In genomic region chr1:181430015-181430657, GRCh38 we compare ENCODE assay signal across 12 cellular contexts. TPM values are rescaled to one million over a fixed set of nuclear protein-coding genes. Genes with fewer than 3 reads are reported as not detected.
A peak's percentile ranks its signal among the peaks of the same experiment; 100 is the strongest.
DNase-seq lines count a peak whose midpoint lies in the region; ATAC-seq and TF ChIP-seq lines count a peak whose summit lies in the region.
"Had no signal": no experiment of that assay in that cellular context is flagged by ENCODE, and none has a peak within 500 bp of the region (broad histone marks: within the 10 kb centered on the region; RNA-seq: fewer than 3 reads in every experiment).

No MANE protein-coding gene starts in this region.

- no peak overlapping the region for H3K9ac ChIP-seq in DND-41 (ENCODE audit: low read depth, low read length)

- H3K4me2 ChIP-seq in DND-41 (ENCODE audit: insufficient read depth, low read length), result no peak overlapping the region

- no peaks in the 10 kb centered on the region for H3K9me3 Mint-ChIP-seq in activated CD8-positive, alpha-beta T cell treated with anti-CD3 and anti-CD28 coated beads, Interleukin-2, amount 10 ng/mL, durations not matched to agents 7 days and 5 days (ENCODE audit: insufficient read depth)
- H3K9me3 Mint-ChIP-seq: activated CD4-positive, alpha-beta T cell treated with anti-CD3 and anti-CD28 coated beads, Interleukin-2, amount 10 ng/mL, durations not matched to agents 7 days and 5 days; activated naive CD8-positive, alpha-beta T cell treated with anti-CD3 and anti-CD28 coated beads, Interleukin-2, amount 10 ng/mL, durations not matched to agents 7 days and 5 days had no signal

- TF ChIP-seq CTCF in DND-41 (IDR thresholded peaks at IDR 0.05; ENCODE audit: borderline replicate concordance, extremely low read depth, low read length, poor library complexity, severe bottlenecking) (no peak), fibroblast of pulmonary artery (IDR thresholded peaks at IDR 0.05; ENCODE audit: low read length, missing control alignments) (no peak), lower lobe of right lung (IDR thresholded peaks at IDR 0.05) (no peak)

- POLR2A ChIA-PET in activated CD8-positive, alpha-beta T cell treated with anti-CD3 and anti-CD28 coated beads, Interleukin-2, amount 10 ng/mL, durations not matched to agents 7 days and 5 days (lab: Charles Lee), result interaction anchor here (1.0 kb wide), 1 partner anchor 193 kb away, joined by 3 read pairs; no protein-coding TSS in a partner anchor

- H3K36me3 Mint-ChIP-seq in activated CD8-positive, alpha-beta T cell treated with anti-CD3 and anti-CD28 coated beads, Interleukin-2, amount 10 ng/mL, durations not matched to agents 7 days and 5 days (ENCODE audit: low read depth), result no peaks in the 10 kb centered on the region
- H3K36me3 Mint-ChIP-seq: activated naive CD8-positive, alpha-beta T cell treated with anti-CD3 and anti-CD28 coated beads, Interleukin-2, amount 10 ng/mL, durations not matched to agents 7 days and 5 days had no signal

- peaks cover 28% of the 10 kb centered on the region for H3K27me3 Mint-ChIP-seq in activated CD8-positive, alpha-beta T cell treated with anti-CD3 and anti-CD28 coated beads, Interleukin-2, amount 10 ng/mL, durations not matched to agents 7 days and 5 days (ENCODE audit: low read depth)

- H3K4me3 ChIP-seq in DND-41 (ENCODE audit: low read depth in 1 of 2, low read length in 2 of 2) (no peak overlapping the region), fibroblast of pulmonary artery (replicated peaks; ENCODE audit: low read depth, low read length) (no peak overlapping the region), lower lobe of right lung (no peak overlapping the region)

- ATAC-seq in DND-41 (ENCODE audit: insufficient read depth, low read depth) (peak; percentile 76), GM19467 (IDR thresholded peaks at IDR 0.05; ENCODE audit: unreplicated experiment) (peak; percentile 64), HG03064 (IDR thresholded peaks at IDR 0.05; ENCODE audit: low read depth, unreplicated experiment) (peak; percentile 57), lower lobe of right lung (no peak)
- ATAC-seq in activated CD8-positive, alpha-beta T cell treated with anti-CD3 and anti-CD28 coated beads, Interleukin-2, amount 10 ng/mL, durations not matched to agents 7 days and 5 days, result no peak

- no peak overlapping the region for H3K27ac Mint-ChIP-seq in activated CD8-positive, alpha-beta T cell treated with anti-CD3 and anti-CD28 coated beads, Interleukin-2, amount 10 ng/mL, durations not matched to agents 7 days and 5 days
- H3K27ac Mint-ChIP-seq: activated CD4-positive, alpha-beta T cell treated with anti-CD3 and anti-CD28 coated beads, Interleukin-2, amount 10 ng/mL, durations not matched to agents 7 days and 5 days; activated naive CD8-positive, alpha-beta T cell treated with anti-CD3 and anti-CD28 coated beads, Interleukin-2, amount 10 ng/mL, durations not matched to agents 7 days and 5 days had no signal

- H3K4me1 ChIP-seq in DND-41 (ENCODE audit: insufficient read depth, low read length) (0 out of 2 replicates have a peak, but pooled peaks cover under 1% of the 10 kb centered on the region), lower lobe of right lung (no peaks in the 10 kb centered on the region)

- H3K36me3 ChIP-seq in DND-41 (ENCODE audit: insufficient read depth, low read length) (no peaks in the 10 kb centered on the region), lower lobe of right lung (no peaks in the 10 kb centered on the region)

- CTCF ChIA-PET in activated CD8-positive, alpha-beta T cell treated with anti-CD3 and anti-CD28 coated beads, Interleukin-2, amount 10 ng/mL, durations not matched to agents 7 days and 5 days (lab: Charles Lee), result interaction anchor here (1.0 to 2.1 kb wide), 7 partner anchors 32 to 250 kb away, joined by 3 to 13 read pairs (median 3); no protein-coding TSS in a partner anchor

- no peak overlapping the region for H2AFZ ChIP-seq in DND-41 (ENCODE audit: low read depth, low read length)

- H3K4me1 Mint-ChIP-seq in activated CD8-positive, alpha-beta T cell treated with anti-CD3 and anti-CD28 coated beads, Interleukin-2, amount 10 ng/mL, durations not matched to agents 7 days and 5 days (ENCODE audit: low read depth), result no peaks in the 10 kb centered on the region
- H3K4me1 Mint-ChIP-seq: activated CD4-positive, alpha-beta T cell treated with anti-CD3 and anti-CD28 coated beads, Interleukin-2, amount 10 ng/mL, durations not matched to agents 7 days and 5 days; activated naive CD8-positive, alpha-beta T cell treated with anti-CD3 and anti-CD28 coated beads, Interleukin-2, amount 10 ng/mL, durations not matched to agents 7 days and 5 days had no signal

- H4K20me1 ChIP-seq in DND-41 (ENCODE audit: insufficient read depth, low read length), result no peaks in the 10 kb centered on the region

- H3K27me3 ChIP-seq in DND-41 (ENCODE audit: insufficient read depth, low read length, poor library complexity), result peaks cover 28% of the 10 kb centered on the region
- H3K27me3 ChIP-seq in lower lobe of right lung (ENCODE audit: low read depth), result peaks cover 19% of the 10 kb centered on the region

- no peaks in the 10 kb centered on the region for H3K79me2 ChIP-seq in DND-41 (ENCODE audit: insufficient read depth, low read length)

- intact Hi-C loops in lower lobe of right lung (cut with DNase I), result no loop called here

- no peak overlapping the region for H3K27ac ChIP-seq in DND-41 (ENCODE audit: low read length)
- H3K27ac ChIP-seq in lower lobe of right lung, result no peak overlapping the region

- H3K4me3 Mint-ChIP-seq in activated CD8-positive, alpha-beta T cell treated with anti-CD3 and anti-CD28 coated beads, Interleukin-2, amount 10 ng/mL, durations not matched to agents 7 days and 5 days, result no peak overlapping the region
- H3K4me3 Mint-ChIP-seq: activated CD4-positive, alpha-beta T cell treated with anti-CD3 and anti-CD28 coated beads, Interleukin-2, amount 10 ng/mL, durations not matched to agents 7 days and 5 days; activated naive CD8-positive, alpha-beta T cell treated with anti-CD3 and anti-CD28 coated beads, Interleukin-2, amount 10 ng/mL, durations not matched to agents 7 days and 5 days had no signal

- H3K9me3 ChIP-seq in DND-41 (ENCODE audit: insufficient read depth, low read length, severe bottlenecking) (no peaks in the 10 kb centered on the region), lower lobe of right lung (no peaks in the 10 kb centered on the region)

- DNase-seq in DND-41 (peak; percentile 17), fibroblast of pulmonary artery (ENCODE audit: low read depth) (peak; percentile 16), lower lobe of right lung (no peak), DMS53 treated with DMSO at 0.1 percent for 48 hours (lab: John Stamatoyannopoulos, UW; ENCODE audit: unreplicated experiment) (no peak)
- DNase-seq in activated CD8-positive, alpha-beta T cell treated with anti-CD3 and anti-CD28 coated beads, Interleukin-2, amount 10 ng/mL, durations not matched to agents 7 days and 5 days, result no peak
- DNase-seq in activated naive CD4-positive, alpha-beta T cell treated with anti-CD3 and anti-CD28 coated beads, Interleukin-2, amount 50 U/mL, for 16 hours, result no peak
- DNase-seq: activated CD4-positive, alpha-beta T cell treated with anti-CD3 and anti-CD28 coated beads, Interleukin-2, amount 10 ng/mL, durations not matched to agents 7 days and 5 days; activated naive CD8-positive, alpha-beta T cell treated with anti-CD3 and anti-CD28 coated beads, Interleukin-2, amount 10 ng/mL, durations not matched to agents 7 days and 5 days; erythroblast; NCI-H1694 had no signal

RNA-seq across cellular contexts. Expression of gene CACNA1E, which starts 53.2 kb away (rescaled TPM):
- total RNA-seq in activated CD8-positive, alpha-beta T cell treated with anti-CD3 and anti-CD28 coated beads, Interleukin-2, amount 10 ng/mL, durations not matched to agents 7 days and 5 days, result under 1 TPM in 1 of 2 experiments, not detected in 1; 0.08 TPM
- 0.27 TPM for total RNA-seq in lower lobe of right lung
- total RNA-seq: activated CD4-positive, alpha-beta T cell treated with anti-CD3 and anti-CD28 coated beads, Interleukin-2, amount 10 ng/mL, durations not matched to agents 7 days and 5 days; activated naive CD8-positive, alpha-beta T cell treated with anti-CD3 and anti-CD28 coated beads, Interleukin-2, amount 10 ng/mL, durations not matched to agents 7 days and 5 days had no signal

Comparison
In these comparisons a context has a peak if more than half of its experiments do, and no peak if none do; other contexts are left out.
1. ATAC-seq: peak in DND-41 (single experiment), GM19467 (single experiment) and HG03064 (single experiment); none in activated CD8-positive, alpha-beta T cell treated with anti-CD3 and anti-CD28 coated beads, Interleukin-2, amount 10 ng/mL, durations not matched to agents 7 days and 5 days (single experiment) and lower lobe of right lung (0 of 2).
2. DNase-seq: peak in DND-41 (single experiment) and fibroblast of pulmonary artery (single experiment); none in activated CD8-positive, alpha-beta T cell treated with anti-CD3 and anti-CD28 coated beads, Interleukin-2, amount 10 ng/mL, durations not matched to agents 7 days and 5 days (single experiment), activated naive CD4-positive, alpha-beta T cell treated with anti-CD3 and anti-CD28 coated beads, Interleukin-2, amount 50 U/mL, for 16 hours (single experiment), lower lobe of right lung (single experiment) and DMS53 treated with DMSO at 0.1 percent for 48 hours (single experiment).